Comparison of ENCODE assay signal across 1 cellular context in genomic region chr14:24959791-24960331, GRCh38.
TF ChIP-seq lines count a peak whose summit lies in the region.

No MANE protein-coding gene starts in this region.

TF ChIP-seq in HepG2, 621 proteins besides CTCF, POLR2A, EP300 and RAD21 (continued from another document and continues in another):
- TF ChIP-seq ZFP91 (CRISPR knock-in tag; IDR thresholded peaks at IDR 0.05; ENCODE audit: borderline replicate concordance) (no peak), ZNF232 (CRISPR knock-in tag; IDR thresholded peaks at IDR 0.05; ENCODE audit: borderline replicate concordance) (no peak), MIXL1 (CRISPR knock-in tag; IDR thresholded peaks at IDR 0.05) (peak; percentile 61; the same call in 1 of the 2 replicates), ZSCAN30 (CRISPR knock-in tag; IDR thresholded peaks at IDR 0.05) (no peak), SNAPC2 (CRISPR knock-in tag; IDR thresholded peaks at IDR 0.05) (no peak), ZSCAN21 (CRISPR knock-in tag; IDR thresholded peaks at IDR 0.05; ENCODE audit: borderline replicate concordance) (no peak), CBX2 (IDR thresholded peaks at IDR 0.05; ENCODE audit: low read depth, low read length) (no peak), CBX2 (CRISPR knock-in tag; IDR thresholded peaks at IDR 0.05; ENCODE audit: low read depth) (no peak), NCOA2 (CRISPR knock-in tag; IDR thresholded peaks at IDR 0.05) (peak; percentile 36; the same call in 1 of the 2 replicates), KAT2B (IDR thresholded peaks at IDR 0.05; ENCODE audit: borderline replicate concordance, low read depth, low read length) (no peak), TIGD3 (CRISPR knock-in tag; IDR thresholded peaks at IDR 0.05; ENCODE audit: borderline replicate concordance) (no peak), TP53 (CRISPR knock-in tag; conservative IDR thresholded peaks at IDR 0.05) (no peak), ZNF142 (CRISPR knock-in tag; IDR thresholded peaks at IDR 0.05) (no peak), MAFF (IDR thresholded peaks at IDR 0.05; ENCODE audit: low read depth, low read length) (no peak), YEATS4 (CRISPR knock-in tag; IDR thresholded peaks at IDR 0.05; ENCODE audit: borderline replicate concordance) (no peak), WIZ (CRISPR knock-in tag; IDR thresholded peaks at IDR 0.05) (no peak), ZNF790 (CRISPR knock-in tag; IDR thresholded peaks at IDR 0.05; ENCODE audit: borderline replicate concordance) (no peak), XRCC5 (optimal IDR thresholded peaks at IDR 0.05; ENCODE audit: low read length) (peak; percentile 81), ZNF382 (CRISPR knock-in tag; IDR thresholded peaks at IDR 0.05; ENCODE audit: borderline replicate concordance) (no peak), SOX5 (CRISPR knock-in tag; IDR thresholded peaks at IDR 0.05; ENCODE audit: borderline replicate concordance) (peak; percentile 46), NPAS2 (CRISPR knock-in tag; IDR thresholded peaks at IDR 0.05; ENCODE audit: borderline replicate concordance) (no peak), ZNF780A (CRISPR knock-in tag; IDR thresholded peaks at IDR 0.05) (0 out of 2 replicates have a peak, but pooled peaks have one; percentile 25), SP4 (CRISPR knock-in tag; IDR thresholded peaks at IDR 0.05) (no peak), BATF2 (CRISPR knock-in tag; IDR thresholded peaks at IDR 0.05) (no peak), CSRNP1 (CRISPR knock-in tag; IDR thresholded peaks at IDR 0.05) (no peak), ZNF816 (CRISPR knock-in tag; IDR thresholded peaks at IDR 0.05; ENCODE audit: borderline replicate concordance) (no peak), ZNF83 (CRISPR knock-in tag; IDR thresholded peaks at IDR 0.05; ENCODE audit: borderline replicate concordance) (no peak), JUN (CRISPR knock-in tag; IDR thresholded peaks at IDR 0.05) (no peak), SATB2 (CRISPR knock-in tag; IDR thresholded peaks at IDR 0.05) (no peak), SPEN (CRISPR knock-in tag; IDR thresholded peaks at IDR 0.05; ENCODE audit: low read depth) (no peak), JDP2 (CRISPR knock-in tag; IDR thresholded peaks at IDR 0.05; ENCODE audit: borderline replicate concordance) (no peak), CAMTA2 (CRISPR knock-in tag; IDR thresholded peaks at IDR 0.05; ENCODE audit: borderline replicate concordance) (no peak), HNRNPLL (IDR thresholded peaks at IDR 0.05; ENCODE audit: low read depth, low read length, poor library complexity, severe bottlenecking) (no peak), ZBTB25 (CRISPR knock-in tag; IDR thresholded peaks at IDR 0.05) (peak; percentile 44; the same call in 1 of the 2 replicates), DPF2 (CRISPR knock-in tag; IDR thresholded peaks at IDR 0.05; ENCODE audit: borderline replicate concordance, low read depth) (no peak), NCOA5 (CRISPR knock-in tag; IDR thresholded peaks at IDR 0.05) (no peak), ZBTB8A (CRISPR knock-in tag; IDR thresholded peaks at IDR 0.05; ENCODE audit: borderline replicate concordance, low read depth) (no peak), SSRP1 (CRISPR knock-in tag; IDR thresholded peaks at IDR 0.05) (no peak), MIER3 (CRISPR knock-in tag; IDR thresholded peaks at IDR 0.05; ENCODE audit: borderline replicate concordance) (no peak; the same call in 1 of the 2 replicates), ZNF496 (CRISPR knock-in tag; IDR thresholded peaks at IDR 0.05; ENCODE audit: insufficient replicate concordance) (no peak), MBD4 (IDR thresholded peaks at IDR 0.05; ENCODE audit: borderline replicate concordance, low read length) (no peak), MXD4 (CRISPR knock-in tag; IDR thresholded peaks at IDR 0.05) (no peak), NFKBIZ (CRISPR knock-in tag; IDR thresholded peaks at IDR 0.05) (peak; percentile 36; the same call in 1 of the 2 replicates), TBX3 (IDR thresholded peaks at IDR 0.05; ENCODE audit: borderline replicate concordance) (no peak), SOX13 (IDR thresholded peaks at IDR 0.05) (no peak), SOX13 (CRISPR knock-in tag; conservative IDR thresholded peaks at IDR 0.05 in 1 of 2, IDR thresholded peaks at IDR 0.05 in 1 of 2) (peak in 1 of 2 experiments; percentile 58; a peak in 2 of 4 replicates), REL (CRISPR knock-in tag; conservative IDR thresholded peaks at IDR 0.05) (0 out of 2 replicates have a peak, but pooled peaks have one; percentile 37), THAP11 (CRISPR knock-in tag; IDR thresholded peaks at IDR 0.05) (peak; percentile 44; the same call in 1 of the 2 replicates), ETS1 (CRISPR knock-in tag; IDR thresholded peaks at IDR 0.05) (no peak)
- TF ChIP-seq, protein P1, sequence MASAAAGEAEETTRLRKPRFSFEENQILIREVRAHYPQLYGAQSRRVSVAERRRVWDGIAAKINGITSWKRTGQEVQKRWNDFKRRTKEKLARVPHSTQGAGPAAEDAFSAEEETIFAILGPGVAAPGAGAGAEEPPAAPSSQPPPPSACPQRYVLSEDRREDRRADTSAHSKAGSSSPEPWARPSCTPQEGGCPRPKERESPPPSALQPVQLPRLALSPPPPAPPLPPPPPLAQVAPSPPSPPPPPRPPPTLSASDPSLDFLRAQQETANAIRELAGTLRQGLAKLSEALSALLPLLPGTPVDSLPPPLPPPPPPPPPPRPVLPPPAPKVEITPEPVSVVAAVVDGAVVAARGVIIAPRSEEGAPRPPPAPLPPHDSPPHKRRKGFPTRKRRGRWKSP (CRISPR knock-in tag; IDR thresholded peaks at IDR 0.05), result no peak
- TF ChIP-seq, protein P2, sequence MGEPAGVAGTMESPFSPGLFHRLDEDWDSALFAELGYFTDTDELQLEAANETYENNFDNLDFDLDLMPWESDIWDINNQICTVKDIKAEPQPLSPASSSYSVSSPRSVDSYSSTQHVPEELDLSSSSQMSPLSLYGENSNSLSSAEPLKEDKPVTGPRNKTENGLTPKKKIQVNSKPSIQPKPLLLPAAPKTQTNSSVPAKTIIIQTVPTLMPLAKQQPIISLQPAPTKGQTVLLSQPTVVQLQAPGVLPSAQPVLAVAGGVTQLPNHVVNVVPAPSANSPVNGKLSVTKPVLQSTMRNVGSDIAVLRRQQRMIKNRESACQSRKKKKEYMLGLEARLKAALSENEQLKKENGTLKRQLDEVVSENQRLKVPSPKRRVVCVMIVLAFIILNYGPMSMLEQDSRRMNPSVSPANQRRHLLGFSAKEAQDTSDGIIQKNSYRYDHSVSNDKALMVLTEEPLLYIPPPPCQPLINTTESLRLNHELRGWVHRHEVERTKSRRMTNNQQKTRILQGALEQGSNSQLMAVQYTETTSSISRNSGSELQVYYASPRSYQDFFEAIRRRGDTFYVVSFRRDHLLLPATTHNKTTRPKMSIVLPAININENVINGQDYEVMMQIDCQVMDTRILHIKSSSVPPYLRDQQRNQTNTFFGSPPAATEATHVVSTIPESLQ (CRISPR knock-in tag; conservative IDR thresholded peaks at IDR 0.05), result no peak
- TF ChIP-seq, protein P3, sequence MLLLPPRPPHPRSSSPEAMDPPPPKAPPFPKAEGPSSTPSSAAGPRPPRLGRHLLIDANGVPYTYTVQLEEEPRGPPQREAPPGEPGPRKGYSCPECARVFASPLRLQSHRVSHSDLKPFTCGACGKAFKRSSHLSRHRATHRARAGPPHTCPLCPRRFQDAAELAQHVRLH (CRISPR knock-in tag; IDR thresholded peaks at IDR 0.05; ENCODE audit: borderline replicate concordance, low read depth), result peak; percentile 49; the same call in 1 of the 2 replicates
